29 cellular contexts compared by ENCODE assay signal in genomic region chr11:8581300-8581699, GRCh38.
"Had no signal": no experiment of that assay in that cellular context is flagged by ENCODE, and none has a peak within 500 bp of the region (broad histone marks: within the 10 kb centered on the region; RNA-seq: fewer than 3 reads in every experiment).

No MANE protein-coding gene starts in this region.

- H3K4me2 ChIP-seq: hepatocyte, neural progenitor cell had no signal

- ATAC-seq: activated CD8-positive, alpha-beta T cell treated with anti-CD3 and anti-CD28 coated beads for 36 hours; activated T-cell treated with anti-CD3 and anti-CD28 coated beads, Interleukin-2, amount 50 U/mL, for 4 hours; activated T-helper 17 cell treated with anti-CD3 and anti-CD28 coated beads, Interleukin-2, amount 50 U/mL, for 72 hours; esophagus mucosa; gastrocnemius medialis; left colon; natural killer cell; psoas muscle; stimulated activated effector memory CD8-positive, alpha-beta T cell treated with anti-CD3 and anti-CD28 coated beads, Interleukin-12 subunit alpha, Interleukin-12 subunit beta, amount 100 ng/mL, for 72 hours; upper lobe of right lung; WTC11 had no signal

- H3K9me3 ChIP-seq: gastrocnemius medialis had no signal

- H2AFZ ChIP-seq: hepatocyte, neural progenitor cell, parathyroid adenoma had no signal

- FAIRE-seq: endothelial cell of umbilical vein, kidney, small intestine had no signal

- H3K4me3 ChIP-seq: gastrocnemius medialis, hepatocyte, neural progenitor cell, psoas muscle, sigmoid colon, upper lobe of right lung had no signal

- H3K27ac ChIP-seq: gastrocnemius medialis, hepatocyte, neural progenitor cell, parathyroid adenoma, psoas muscle, sigmoid colon, upper lobe of right lung had no signal

- DNase-seq: activated CD4-positive, alpha-beta T cell treated with anti-CD3 and anti-CD28 coated beads for 1 hour; activated CD4-positive, alpha-beta T cell treated with anti-CD3 and anti-CD28 coated beads, Interleukin-2, amount 10 ng/mL, durations not matched to agents 7 days and 5 days; activated CD8-positive, alpha-beta T cell treated with anti-CD3 and anti-CD28 coated beads for 36 hours; activated gamma-delta T cell treated with Interleukin-2 at 50 U/mL for 16 hours; activated naive CD4-positive, alpha-beta T cell treated with anti-CD3 and anti-CD28 coated beads, Interleukin-2, amount 50 U/mL, for 16 hours; activated T-cell treated with anti-CD3 and anti-CD28 coated beads, Interleukin-2, amount 50 U/mL, for 4 hours; amygdala; caudate nucleus; gastrocnemius medialis; glutamatergic neuron; kidney; left colon; mammary epithelial cell; natural killer cell; occipital lobe; psoas muscle; sigmoid colon; small intestine; stimulated activated CD4-positive, alpha-beta T cell treated with anti-CD3 and anti-CD28 coated beads, Interleukin-4, amount 100 ng/mL, for 24 hours; T-helper 2 cell; upper lobe of right lung had no signal

- H3K4me1 ChIP-seq: gastrocnemius medialis, parathyroid adenoma, psoas muscle, sigmoid colon, upper lobe of right lung had no signal

- H3K79me2 ChIP-seq: hepatocyte had no signal

- H3K36me3 ChIP-seq: gastrocnemius medialis, sigmoid colon, upper lobe of right lung had no signal

- H3K27me3 ChIP-seq: gastrocnemius medialis, hepatocyte, neural progenitor cell, sigmoid colon, upper lobe of right lung had no signal

- H3K9ac ChIP-seq: neural progenitor cell, parathyroid adenoma had no signal
